Comparison of ENCODE assay signal across 1 cellular context in genomic region chr16:2904100-2904921, GRCh38.
A peak's percentile ranks its signal among the peaks of the same experiment; 100 is the strongest.
TF ChIP-seq lines count a peak whose summit lies in the region.

No MANE protein-coding gene starts in this region.

TF ChIP-seq in K562, 482 proteins besides CTCF, POLR2A, EP300 and RAD21 (continued from another document):
- TF ChIP-seq RREB1 (CRISPR knock-in tag; IDR thresholded peaks at IDR 0.05) (no peak), BDP1 (IDR thresholded peaks at IDR 0.05; ENCODE audit: insufficient read depth, insufficient read length) (no peak), ZFP1 (CRISPR knock-in tag; IDR thresholded peaks at IDR 0.05) (no peak), FOXP4 (CRISPR knock-in tag; IDR thresholded peaks at IDR 0.05; ENCODE audit: borderline replicate concordance) (no peak), KAT7 (CRISPR knock-in tag; IDR thresholded peaks at IDR 0.05; ENCODE audit: borderline replicate concordance) (peak; percentile 30; the same call in 1 of the 2 replicates), KDM2B (CRISPR knock-in tag; IDR thresholded peaks at IDR 0.05) (no peak), YBX1 (IDR thresholded peaks at IDR 0.05) (no peak), PREB (CRISPR knock-in tag; IDR thresholded peaks at IDR 0.05) (peak; percentile 57; the same call in 1 of the 2 replicates), CEBPB (tag; IDR thresholded peaks at IDR 0.05) (0 out of 2 replicates have a peak, but pooled peaks have one; percentile 31), ATF2 (CRISPR knock-in tag; IDR thresholded peaks at IDR 0.05) (no peak), PTTG1 (tag; IDR thresholded peaks at IDR 0.05; ENCODE audit: low read depth) (no peak), CCNT2 (IDR thresholded peaks at IDR 0.05; ENCODE audit: borderline replicate concordance, extremely low read depth, insufficient read length, low read depth, low read length) (peak; percentile 75), EZH2 (IDR thresholded peaks at IDR 0.05; ENCODE audit: borderline replicate concordance, low read depth, low read length) (no peak), MYNN (IDR thresholded peaks at IDR 0.05) (peak; percentile 12; the same call in 1 of the 2 replicates), MYNN (CRISPR knock-in tag; IDR thresholded peaks at IDR 0.05) (no peak), NUFIP1 (IDR thresholded peaks at IDR 0.05; ENCODE audit: partially characterized antibody) (no peak), ELF1 (tag; IDR thresholded peaks at IDR 0.05) (0 out of 2 replicates have a peak, but pooled peaks have one; percentile 58), ZNF609 (CRISPR knock-in tag; IDR thresholded peaks at IDR 0.05; ENCODE audit: borderline replicate concordance) (no peak), NBN (IDR thresholded peaks at IDR 0.05; ENCODE audit: low read depth) (0 out of 2 replicates have a peak, but pooled peaks have one; percentile 3), KDM4B (IDR thresholded peaks at IDR 0.05; ENCODE audit: borderline replicate concordance in 2 of 2, low read depth in 1 of 2) (0 out of 4 replicates have a peak, but pooled peaks of 1 of the 2 experiments have one; percentile 56), TEAD1 (CRISPR knock-in tag; IDR thresholded peaks at IDR 0.05) (peak in 1 of 2 experiments; percentile 87; a peak in 1 of 4 replicates), ZNF75A (CRISPR knock-in tag; IDR thresholded peaks at IDR 0.05) (no peak), MITF (IDR thresholded peaks at IDR 0.05) (peak; percentile 16; the same call in 1 of the 2 replicates), VEZF1 (CRISPR knock-in tag; IDR thresholded peaks at IDR 0.05) (peak; percentile 57), NFRKB (IDR thresholded peaks at IDR 0.05; ENCODE audit: low read depth) (no peak; the same call in none of the 2 replicates), ZNF165 (CRISPR knock-in tag; IDR thresholded peaks at IDR 0.05; ENCODE audit: borderline replicate concordance) (no peak), COPS2 (conservative IDR thresholded peaks at IDR 0.05) (no peak), STAT5A (IDR thresholded peaks at IDR 0.05; ENCODE audit: borderline replicate concordance, low read length) (no peak; the same call in 1 of the 2 replicates), KLF16 (IDR thresholded peaks at IDR 0.05) (0 out of 2 replicates have a peak, but pooled peaks have one; percentile 24), SMARCA5 (IDR thresholded peaks at IDR 0.05) (no peak), ZNF175 (CRISPR knock-in tag; IDR thresholded peaks at IDR 0.05; ENCODE audit: low read depth) (no peak), ZC3H11A (IDR thresholded peaks at IDR 0.05; ENCODE audit: low read depth, low read length) (no peak), ZBTB49 (CRISPR knock-in tag; IDR thresholded peaks at IDR 0.05; ENCODE audit: borderline replicate concordance) (no peak)
